ENCODE assay signal across 1 cellular context in the genomic region with DNA sequence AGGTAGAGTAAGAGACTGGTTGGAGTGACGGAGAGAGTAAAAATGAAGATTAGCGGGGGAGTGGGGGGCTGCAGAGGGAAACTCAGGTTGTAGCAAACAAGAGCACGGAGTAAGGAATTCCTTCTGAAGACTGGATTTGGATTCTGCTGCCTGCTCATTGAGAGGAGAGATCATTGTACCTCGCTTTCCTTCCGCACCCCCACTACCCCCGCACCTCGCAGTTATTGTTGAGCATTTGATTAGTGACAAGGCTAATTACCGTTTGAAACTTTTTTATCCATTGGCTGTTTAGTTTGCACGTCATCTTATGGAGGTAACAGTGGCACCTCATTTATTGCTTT.
TF ChIP-seq lines count a peak whose summit lies in the region.

No MANE protein-coding gene starts in this region.

TF ChIP-seq in GM12878, 131 proteins besides CTCF, POLR2A, EP300 and RAD21:
- TF ChIP-seq NRF1 (conservative IDR thresholded peaks at IDR 0.05; ENCODE audit: low read depth, low read length): no peak
- TF ChIP-seq HCFC1 (IDR thresholded peaks at IDR 0.05; ENCODE audit: low read length): no peak
- peak; percentile 15 for TF ChIP-seq SMAD1 (IDR thresholded peaks at IDR 0.05; ENCODE audit: low read depth, partially characterized antibody)
- 0 out of 2 replicates have a peak, but pooled peaks have one; percentile 79 for TF ChIP-seq WRNIP1 (IDR thresholded peaks at IDR 0.05; ENCODE audit: borderline replicate concordance, low read depth, low read length)
- peak; percentile 5; the same call in 1 of the 2 replicates for TF ChIP-seq NBN (IDR thresholded peaks at IDR 0.05)
- no peak for TF ChIP-seq MTA3 (IDR thresholded peaks at IDR 0.05; ENCODE audit: borderline replicate concordance, low read length)
- TF ChIP-seq SREBF1 (IDR thresholded peaks at IDR 0.05; ENCODE audit: low read length): no peak
- 0 out of 2 replicates have a peak, but pooled peaks have one; percentile 1 for TF ChIP-seq YY1 (IDR thresholded peaks at IDR 0.05; ENCODE audit: low read depth, low read length)
- 0 out of 2 replicates have a peak, but pooled peaks have one; percentile 8 for TF ChIP-seq EED (IDR thresholded peaks at IDR 0.05; ENCODE audit: low read depth)
TF ChIP-seq in GM12878: peak in this region for 5.
